ENCODE assay signal across 2 cellular contexts in the genomic region with DNA sequence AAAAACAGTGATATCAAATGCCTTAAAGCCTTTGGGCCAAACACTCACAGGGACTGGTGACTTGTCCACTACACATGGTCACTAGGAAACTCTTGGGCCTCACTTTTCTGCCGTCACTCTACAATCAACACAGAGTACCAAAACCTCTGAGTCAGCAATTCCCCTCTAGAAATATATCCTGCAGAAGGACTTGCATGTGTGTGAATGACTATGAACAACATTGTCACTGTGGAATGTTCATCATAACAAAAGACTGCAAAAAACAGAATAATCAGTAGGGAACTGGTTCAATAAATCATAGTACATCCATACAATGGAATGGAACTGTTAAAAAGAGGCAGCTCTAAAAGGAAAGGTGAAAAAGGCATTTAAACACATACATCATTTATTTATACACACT.
TF ChIP-seq lines count a peak whose summit lies in the region.

No MANE protein-coding gene starts in this region.

TF ChIP-seq in A549, 52 proteins besides CTCF, POLR2A, EP300 and RAD21:
- no peak for TF ChIP-seq MYC (IDR thresholded peaks at IDR 0.05; ENCODE audit: borderline replicate concordance, low read length)
- peak; percentile 96 for TF ChIP-seq MAFK (IDR thresholded peaks at IDR 0.05; ENCODE audit: partially characterized antibody)

TF ChIP-seq in HepG2, 621 proteins besides CTCF, POLR2A, EP300 and RAD21:
- TF ChIP-seq ZNF20 (CRISPR knock-in tag; IDR thresholded peaks at IDR 0.05) (no peak), DNMT1 (CRISPR knock-in tag; IDR thresholded peaks at IDR 0.05) (no peak), MAFK (conservative IDR thresholded peaks at IDR 0.05 in 1 of 2, IDR thresholded peaks at IDR 0.05 in 1 of 2; ENCODE audit: low read length in 2 of 2) (peak; percentile 94 to 98), ZZZ3 (CRISPR knock-in tag; IDR thresholded peaks at IDR 0.05; ENCODE audit: borderline replicate concordance) (no peak), ZNF180 (CRISPR knock-in tag; IDR thresholded peaks at IDR 0.05; ENCODE audit: borderline replicate concordance, low read depth) (no peak), ZNF709 (CRISPR knock-in tag; IDR thresholded peaks at IDR 0.05) (no peak), MAFF (IDR thresholded peaks at IDR 0.05; ENCODE audit: low read depth, low read length) (peak; percentile 95)
- TF ChIP-seq, protein P1, sequence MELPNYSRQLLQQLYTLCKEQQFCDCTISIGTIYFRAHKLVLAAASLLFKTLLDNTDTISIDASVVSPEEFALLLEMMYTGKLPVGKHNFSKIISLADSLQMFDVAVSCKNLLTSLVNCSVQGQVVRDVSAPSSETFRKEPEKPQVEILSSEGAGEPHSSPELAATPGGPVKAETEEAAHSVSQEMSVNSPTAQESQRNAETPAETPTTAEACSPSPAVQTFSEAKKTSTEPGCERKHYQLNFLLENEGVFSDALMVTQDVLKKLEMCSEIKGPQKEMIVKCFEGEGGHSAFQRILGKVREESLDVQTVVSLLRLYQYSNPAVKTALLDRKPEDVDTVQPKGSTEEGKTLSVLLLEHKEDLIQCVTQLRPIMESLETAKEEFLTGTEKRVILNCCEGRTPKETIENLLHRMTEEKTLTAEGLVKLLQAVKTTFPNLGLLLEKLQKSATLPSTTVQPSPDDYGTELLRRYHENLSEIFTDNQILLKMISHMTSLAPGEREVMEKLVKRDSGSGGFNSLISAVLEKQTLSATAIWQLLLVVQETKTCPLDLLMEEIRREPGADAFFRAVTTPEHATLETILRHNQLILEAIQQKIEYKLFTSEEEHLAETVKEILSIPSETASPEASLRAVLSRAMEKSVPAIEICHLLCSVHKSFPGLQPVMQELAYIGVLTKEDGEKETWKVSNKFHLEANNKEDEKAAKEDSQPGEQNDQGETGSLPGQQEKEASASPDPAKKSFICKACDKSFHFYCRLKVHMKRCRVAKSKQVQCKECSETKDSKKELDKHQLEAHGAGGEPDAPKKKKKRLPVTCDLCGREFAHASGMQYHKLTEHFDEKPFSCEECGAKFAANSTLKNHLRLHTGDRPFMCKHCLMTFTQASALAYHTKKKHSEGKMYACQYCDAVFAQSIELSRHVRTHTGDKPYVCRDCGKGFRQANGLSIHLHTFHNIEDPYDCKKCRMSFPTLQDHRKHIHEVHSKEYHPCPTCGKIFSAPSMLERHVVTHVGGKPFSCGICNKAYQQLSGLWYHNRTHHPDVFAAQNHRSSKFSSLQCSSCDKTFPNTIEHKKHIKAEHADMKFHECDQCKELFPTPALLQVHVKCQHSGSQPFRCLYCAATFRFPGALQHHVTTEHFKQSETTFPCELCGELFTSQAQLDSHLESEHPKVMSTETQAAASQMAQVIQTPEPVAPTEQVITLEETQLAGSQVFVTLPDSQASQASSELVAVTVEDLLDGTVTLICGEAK (IDR thresholded peaks at IDR 0.05): no peak
- TF ChIP-seq, protein P1 (CRISPR knock-in tag; IDR thresholded peaks at IDR 0.05): no peak
- TF ChIP-seq, protein P2, sequence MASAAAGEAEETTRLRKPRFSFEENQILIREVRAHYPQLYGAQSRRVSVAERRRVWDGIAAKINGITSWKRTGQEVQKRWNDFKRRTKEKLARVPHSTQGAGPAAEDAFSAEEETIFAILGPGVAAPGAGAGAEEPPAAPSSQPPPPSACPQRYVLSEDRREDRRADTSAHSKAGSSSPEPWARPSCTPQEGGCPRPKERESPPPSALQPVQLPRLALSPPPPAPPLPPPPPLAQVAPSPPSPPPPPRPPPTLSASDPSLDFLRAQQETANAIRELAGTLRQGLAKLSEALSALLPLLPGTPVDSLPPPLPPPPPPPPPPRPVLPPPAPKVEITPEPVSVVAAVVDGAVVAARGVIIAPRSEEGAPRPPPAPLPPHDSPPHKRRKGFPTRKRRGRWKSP (CRISPR knock-in tag; IDR thresholded peaks at IDR 0.05): no peak
- TF ChIP-seq, protein P3, sequence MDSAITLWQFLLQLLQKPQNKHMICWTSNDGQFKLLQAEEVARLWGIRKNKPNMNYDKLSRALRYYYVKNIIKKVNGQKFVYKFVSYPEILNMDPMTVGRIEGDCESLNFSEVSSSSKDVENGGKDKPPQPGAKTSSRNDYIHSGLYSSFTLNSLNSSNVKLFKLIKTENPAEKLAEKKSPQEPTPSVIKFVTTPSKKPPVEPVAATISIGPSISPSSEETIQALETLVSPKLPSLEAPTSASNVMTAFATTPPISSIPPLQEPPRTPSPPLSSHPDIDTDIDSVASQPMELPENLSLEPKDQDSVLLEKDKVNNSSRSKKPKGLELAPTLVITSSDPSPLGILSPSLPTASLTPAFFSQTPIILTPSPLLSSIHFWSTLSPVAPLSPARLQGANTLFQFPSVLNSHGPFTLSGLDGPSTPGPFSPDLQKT (CRISPR knock-in tag; IDR thresholded peaks at IDR 0.05; ENCODE audit: borderline replicate concordance): no peak
- TF ChIP-seq, protein P4, sequence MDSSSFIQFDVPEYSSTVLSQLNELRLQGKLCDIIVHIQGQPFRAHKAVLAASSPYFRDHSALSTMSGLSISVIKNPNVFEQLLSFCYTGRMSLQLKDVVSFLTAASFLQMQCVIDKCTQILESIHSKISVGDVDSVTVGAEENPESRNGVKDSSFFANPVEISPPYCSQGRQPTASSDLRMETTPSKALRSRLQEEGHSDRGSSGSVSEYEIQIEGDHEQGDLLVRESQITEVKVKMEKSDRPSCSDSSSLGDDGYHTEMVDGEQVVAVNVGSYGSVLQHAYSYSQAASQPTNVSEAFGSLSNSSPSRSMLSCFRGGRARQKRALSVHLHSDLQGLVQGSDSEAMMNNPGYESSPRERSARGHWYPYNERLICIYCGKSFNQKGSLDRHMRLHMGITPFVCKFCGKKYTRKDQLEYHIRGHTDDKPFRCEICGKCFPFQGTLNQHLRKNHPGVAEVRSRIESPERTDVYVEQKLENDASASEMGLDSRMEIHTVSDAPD (CRISPR knock-in tag; IDR thresholded peaks at IDR 0.05): no peak
- TF ChIP-seq, protein P5, sequence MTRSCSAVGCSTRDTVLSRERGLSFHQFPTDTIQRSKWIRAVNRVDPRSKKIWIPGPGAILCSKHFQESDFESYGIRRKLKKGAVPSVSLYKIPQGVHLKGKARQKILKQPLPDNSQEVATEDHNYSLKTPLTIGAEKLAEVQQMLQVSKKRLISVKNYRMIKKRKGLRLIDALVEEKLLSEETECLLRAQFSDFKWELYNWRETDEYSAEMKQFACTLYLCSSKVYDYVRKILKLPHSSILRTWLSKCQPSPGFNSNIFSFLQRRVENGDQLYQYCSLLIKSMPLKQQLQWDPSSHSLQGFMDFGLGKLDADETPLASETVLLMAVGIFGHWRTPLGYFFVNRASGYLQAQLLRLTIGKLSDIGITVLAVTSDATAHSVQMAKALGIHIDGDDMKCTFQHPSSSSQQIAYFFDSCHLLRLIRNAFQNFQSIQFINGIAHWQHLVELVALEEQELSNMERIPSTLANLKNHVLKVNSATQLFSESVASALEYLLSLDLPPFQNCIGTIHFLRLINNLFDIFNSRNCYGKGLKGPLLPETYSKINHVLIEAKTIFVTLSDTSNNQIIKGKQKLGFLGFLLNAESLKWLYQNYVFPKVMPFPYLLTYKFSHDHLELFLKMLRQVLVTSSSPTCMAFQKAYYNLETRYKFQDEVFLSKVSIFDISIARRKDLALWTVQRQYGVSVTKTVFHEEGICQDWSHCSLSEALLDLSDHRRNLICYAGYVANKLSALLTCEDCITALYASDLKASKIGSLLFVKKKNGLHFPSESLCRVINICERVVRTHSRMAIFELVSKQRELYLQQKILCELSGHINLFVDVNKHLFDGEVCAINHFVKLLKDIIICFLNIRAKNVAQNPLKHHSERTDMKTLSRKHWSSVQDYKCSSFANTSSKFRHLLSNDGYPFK (CRISPR knock-in tag; IDR thresholded peaks at IDR 0.05; ENCODE audit: borderline replicate concordance): no peak
